Comparison of ENCODE assay signal across 8 cellular contexts in genomic region chr16:86563489-86564345, GRCh38. TPM values are rescaled to one million over a fixed set of nuclear protein-coding genes. Genes with fewer than 3 reads are reported as not detected.
DNase-seq lines count a peak whose midpoint lies in the region; ATAC-seq and TF ChIP-seq lines count a peak whose summit lies in the region.

No MANE protein-coding gene starts in this region.

- peak overlapping the region; percentile 89 for H3K4me2 ChIP-seq in fibroblast of lung (ENCODE audit: extremely low read depth, insufficient read depth, low read length)

- peak overlapping the region; percentile 47 to 77 for H3K4me3 ChIP-seq in Panc1 (ENCODE audit: low read depth in 2 of 2, low read length in 2 of 2)
- peak overlapping the region; percentile 37 to 67 (median 44) for H3K4me3 ChIP-seq in fibroblast of lung (replicated peaks in 1 of 4; ENCODE audit: control extremely low read depth in 1 of 4, insufficient read depth in 1 of 4, low read depth in 3 of 4, low read length in 4 of 4)

- BruUV-seq in Panc1 (replicated peaks; lab: Mats Ljungman, UMichigan), result no TSS peak

- CTCF ChIA-PET in Panc1 (lab: Charles Lee), result interaction anchor here (0.7 to 1.5 kb wide), 4 partner anchors 271 to 517 kb away, joined by 4 to 11 read pairs (median 6); no protein-coding TSS in a partner anchor

- DNase-seq in AML-193 (lab: John Stamatoyannopoulos, UW) (peak; percentile 62 to 71), KG1 (lab: John Stamatoyannopoulos, UW) (peak; percentile 62), Panc1 (ENCODE audit: low read depth, low spot score) (no peak), fibroblast of lung (ENCODE audit: low read depth in 2 of 2) (peak; percentile 80 to 93)
- DNase-seq in activated T-cell treated with anti-CD3 and anti-CD28 coated beads, Interleukin-2, amount 50 U/mL, for 24 hours, result peak; percentile 88
- DNase-seq in stimulated activated naive CD4-positive, alpha-beta T cell treated with Interleukin-2 at 50 U/mL for 16 hours (lab: John Stamatoyannopoulos, UW), result peak; percentile 82

- H3K4me3 Mint-ChIP-seq in activated T-cell treated with anti-CD3 and anti-CD28 coated beads, Interleukin-2, amount 50 U/mL, for 24 hours, result peak overlapping the region; percentile 15
- peak overlapping the region; percentile 76 to 90 (median 82) for H3K4me3 Mint-ChIP-seq in nephron

- TF ChIP-seq CTCF in Panc1 (IDR thresholded peaks at IDR 0.05), result peak; percentile 100
- TF ChIP-seq CTCF in fibroblast of lung (conservative IDR thresholded peaks at IDR 0.05 in 1 of 2, IDR thresholded peaks at IDR 0.05 in 1 of 2; ENCODE audit: low read depth in 1 of 2, low read length in 2 of 2), result peak; percentile 100
- peak; percentile 100 for TF ChIP-seq CTCF in nephron (IDR thresholded peaks at IDR 0.05; ENCODE audit: unreplicated experiment in 3 of 3)

- H3K4me1 Mint-ChIP-seq in activated T-cell treated with anti-CD3 and anti-CD28 coated beads, Interleukin-2, amount 50 U/mL, for 24 hours (ENCODE audit: low read depth), result peaks cover 21% of the 10 kb centered on the region
- H3K4me1 Mint-ChIP-seq in nephron, result peaks cover 25% of the 10 kb centered on the region

- no peaks in the 10 kb centered on the region for H3K27me3 ChIP-seq in Panc1 (ENCODE audit: control insufficient read depth, insufficient read depth, low read length)
- no peaks in the 10 kb centered on the region for H3K27me3 ChIP-seq in fibroblast of lung (ENCODE audit: control insufficient read depth, insufficient read depth, low read length)

- intact Hi-C loops in Panc1 (cut with micrococcal nuclease; ENCODE audit: unreplicated experiment), result loop anchor here (2.0 to 5.0 kb wide), 2 partner anchors 499 to 714 kb away; no protein-coding TSS in a partner anchor

- no peaks in the 10 kb centered on the region for H3K9me3 ChIP-seq in Panc1 (ENCODE audit: control insufficient read depth, insufficient read depth, low read depth, low read length)
- no peaks in the 10 kb centered on the region for H3K9me3 ChIP-seq in fibroblast of lung (ENCODE audit: control insufficient read depth, insufficient read depth, low read depth, low read length)

- ATAC-seq in GM19372 (IDR thresholded peaks at IDR 0.05; ENCODE audit: low read depth, unreplicated experiment), result peak; percentile 70
- peak; percentile 26 for ATAC-seq in Panc1

- H3K27ac ChIP-seq in Panc1 (ENCODE audit: low read length) (peak overlapping the region; percentile 89), fibroblast of lung (ENCODE audit: insufficient read depth, low read length) (no peak overlapping the region)

- H3K36me3 ChIP-seq in Panc1 (ENCODE audit: control insufficient read depth, insufficient read depth, low read length) (no peaks in the 10 kb centered on the region), fibroblast of lung (ENCODE audit: control insufficient read depth, insufficient read depth, low read length) (no peaks in the 10 kb centered on the region)

- no peak overlapping the region for H3K27ac Mint-ChIP-seq in activated T-cell treated with anti-CD3 and anti-CD28 coated beads, Interleukin-2, amount 50 U/mL, for 24 hours
- H3K27ac Mint-ChIP-seq in nephron, result peak overlapping the region; percentile 72 to 88 (median 84)

- H2AFZ ChIP-seq in fibroblast of lung (ENCODE audit: low read length), result peak overlapping the region; percentile 88

- in situ Hi-C loops in Panc1 (cut with HindIII; ENCODE audit: low pct_unique_long_range_greater_than_20kb, low sequenced_read_pairs), result no loop called here

- POLR2A ChIA-PET in Panc1 (lab: Charles Lee), result interaction anchor here (0.7 kb wide), 1 partner anchor 720 kb away, joined by 3 read pairs; no protein-coding TSS in a partner anchor

- H3K27me3 Mint-ChIP-seq in activated T-cell treated with anti-CD3 and anti-CD28 coated beads, Interleukin-2, amount 50 U/mL, for 24 hours, result peaks cover 71% of the 10 kb centered on the region
- H3K27me3 Mint-ChIP-seq in nephron (ENCODE audit: low read depth), result peaks cover 66% of the 10 kb centered on the region

- no peaks in the 10 kb centered on the region for H3K9me3 Mint-ChIP-seq in activated T-cell treated with anti-CD3 and anti-CD28 coated beads, Interleukin-2, amount 50 U/mL, for 24 hours
- no peaks in the 10 kb centered on the region for H3K9me3 Mint-ChIP-seq in nephron

- peaks cover 17% of the 10 kb centered on the region for H3K4me1 ChIP-seq in Panc1 (ENCODE audit: control insufficient read depth, insufficient read depth, low read length)
- peaks cover 5% of the 10 kb centered on the region for H3K4me1 ChIP-seq in fibroblast of lung (ENCODE audit: control insufficient read depth, extremely low read depth, insufficient read depth, low read length)

- H3K79me2 ChIP-seq in fibroblast of lung (ENCODE audit: control insufficient read depth, insufficient read depth, low read length), result peaks cover 16% of the 10 kb centered on the region

- H4K20me1 ChIP-seq in fibroblast of lung (ENCODE audit: control insufficient read depth, extremely low read depth, insufficient read depth, low read length), result no peaks in the 10 kb centered on the region

- peak overlapping the region; percentile 46 for H3K9ac ChIP-seq in fibroblast of lung (ENCODE audit: insufficient read depth, low read length)

- H3K36me3 Mint-ChIP-seq in activated T-cell treated with anti-CD3 and anti-CD28 coated beads, Interleukin-2, amount 50 U/mL, for 24 hours (ENCODE audit: low read depth), result no peaks in the 10 kb centered on the region
- peaks cover 1% of the 10 kb centered on the region for H3K36me3 Mint-ChIP-seq in nephron (ENCODE audit: low read depth)

RNA-seq across cellular contexts. Expression of gene FOXC2, which starts 2.9 kb away (rescaled TPM):
- total RNA-seq in Panc1 (2021; ENCODE audit: unreplicated experiment), result 14.9 TPM
- 19.8 TPM for polyA plus RNA-seq in Panc1 (2012; ENCODE audit: insufficient read length)
- 0.26 and 0.50 TPM in 2 replicates for total RNA-seq in fibroblast of lung
- 1.1 and 1.5 TPM in 2 replicates for polyA plus RNA-seq in fibroblast of lung
- polyA plus RNA-seq in fibroblast of lung (2012), result 4.5 and 7.2 TPM in 2 replicates
- polyA minus RNA-seq in fibroblast of lung (ENCODE audit: low replicate concordance), result 1.6 and 1.9 TPM in 2 replicates

RNA-seq across cellular contexts. Expression of gene MTHFSD, which starts 8.7 kb away (rescaled TPM):
- total RNA-seq in Panc1 (2021; ENCODE audit: unreplicated experiment) (16.5 TPM), fibroblast of lung (13.6 and 19.3 TPM in 2 replicates)
- 9.5 TPM for polyA plus RNA-seq in Panc1 (2012; ENCODE audit: insufficient read length)
- 11.4 and 13.1 TPM in 2 replicates for polyA plus RNA-seq in fibroblast of lung
- polyA plus RNA-seq in fibroblast of lung (2012), result 9.3 and 9.7 TPM in 2 replicates
- polyA minus RNA-seq in fibroblast of lung (ENCODE audit: low replicate concordance), result 5.9 and 16.3 TPM in 2 replicates

RNA-seq across cellular contexts. Expression of gene FOXL1, which starts 14.6 kb away (rescaled TPM):
- total RNA-seq in Panc1 (2021; ENCODE audit: unreplicated experiment), result 9.3 TPM
- 22.1 TPM for polyA plus RNA-seq in Panc1 (2012; ENCODE audit: insufficient read length)
- 24.1 and 27.4 TPM in 2 replicates for total RNA-seq in fibroblast of lung
- polyA plus RNA-seq in fibroblast of lung, result 5.9 and 19.0 TPM in 2 replicates
- 9.4 and 31.1 TPM in 2 replicates for polyA plus RNA-seq in fibroblast of lung (2012)
- polyA minus RNA-seq in fibroblast of lung (ENCODE audit: low replicate concordance), result 4.9 and 6.9 TPM in 2 replicates

RNA-seq across cellular contexts. Expression of gene FOXF1, which starts 53.4 kb away (rescaled TPM):
- total RNA-seq in Panc1 (2021; ENCODE audit: unreplicated experiment), result 0.10 TPM
- polyA plus RNA-seq in Panc1 (2012; ENCODE audit: insufficient read length), result not detected
- total RNA-seq in fibroblast of lung, result 15.9 and 31.5 TPM in 2 replicates
- 14.0 and 38.5 TPM in 2 replicates for polyA plus RNA-seq in fibroblast of lung
- 19.3 and 43.8 TPM in 2 replicates for polyA plus RNA-seq in fibroblast of lung (2012)
- 16.2 and 35.9 TPM in 2 replicates for polyA minus RNA-seq in fibroblast of lung (ENCODE audit: low replicate concordance)

Comparison
In these comparisons a context has a peak if more than half of its experiments do, and no peak if none do; other contexts are left out.
1. RNA of gene FOXC2, which starts 2.9 kb away (total RNA-seq): 14.9 TPM in Panc1 (single experiment); 0.26 to 0.50 TPM in fibroblast of lung; every median in the first group is over 10 times any median in the second.
2. Peak in every context shown above with its lines, with median percentiles within 50 percentile points of each other: CTCF ChIP-seq.